ENCODE assay signal across 8 cellular contexts in the genomic region with DNA sequence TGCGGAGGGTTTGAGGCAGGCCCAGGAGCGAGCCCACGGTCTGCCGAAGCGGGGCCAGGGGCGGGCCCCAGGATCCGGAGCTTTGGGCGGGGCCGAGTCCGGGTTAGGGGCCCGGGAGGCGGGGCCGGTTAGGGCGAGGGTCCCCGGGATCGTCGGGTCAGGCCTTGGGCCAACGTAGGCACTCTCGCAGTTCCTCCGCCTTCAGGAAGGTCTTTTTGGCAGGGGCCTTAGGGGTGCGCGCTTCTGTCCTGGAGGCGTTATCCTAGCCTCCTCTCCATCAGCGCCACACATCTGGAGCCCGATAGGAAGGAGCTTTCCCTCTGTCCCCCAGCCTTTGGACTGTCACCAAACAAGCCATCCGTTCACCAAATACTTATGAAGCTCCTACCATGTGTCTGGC.
DNase-seq lines count a peak whose midpoint lies in the region; ATAC-seq and TF ChIP-seq lines count a peak whose summit lies in the region.
"Not testable (repeated sequence)": the region's sequence is repeated elsewhere in the genome, so short reads cannot be mapped to it uniquely, and the experiment has no call there.

No MANE protein-coding gene starts in this region.

- CTCF ChIA-PET in AG04449 (lab: Yijun Ruan, JAX), result interaction anchor here (1.3 kb wide), 1 partner anchor 177 kb away, joined by 3 read pairs; no protein-coding TSS in a partner anchor
- CTCF ChIA-PET in activated CD4-positive, alpha-beta T cell treated with anti-CD3 and anti-CD28 coated beads, Interleukin-2, amount 10 ng/mL, durations not matched to agents 7 days and 5 days (lab: Charles Lee), result interaction anchor here (1.0 to 1.2 kb wide), 2 partner anchors 108 to 455 kb away, joined by 3 read pairs; no protein-coding TSS in a partner anchor

- POLR2A ChIA-PET in AG04449 (lab: Yijun Ruan, JAX); activated CD4-positive, alpha-beta T cell treated with anti-CD3 and anti-CD28 coated beads, Interleukin-2, amount 10 ng/mL, durations not matched to agents 7 days and 5 days (lab: Charles Lee): not testable (repeated sequence)

- not testable (repeated sequence) for H3F3A ChIP-seq in GM23248 (ENCODE audit: insufficient read depth)

- H3K9me2 ChIP-seq in GM23248 (ENCODE audit: insufficient read depth), result not testable (repeated sequence)

- H3K27ac ChIP-seq in GM23248, result not testable (repeated sequence)
- peak overlapping the region; percentile 74 to 82 for H3K27ac ChIP-seq in right atrium auricular region

- H3K4me1 Mint-ChIP-seq in activated CD4-positive, alpha-beta T cell treated with anti-CD3 and anti-CD28 coated beads, Interleukin-2, amount 10 ng/mL, durations not matched to agents 7 days and 5 days, result peaks cover 12% of the 10 kb centered on the region
- not testable (repeated sequence) for H3K4me1 Mint-ChIP-seq in central memory CD8-positive, alpha-beta T cell

- TF ChIP-seq CTCF in AG04449 (IDR thresholded peaks at IDR 0.05; ENCODE audit: insufficient read depth, low read length, missing control alignments); right atrium auricular region (IDR thresholded peaks at IDR 0.05): not testable (repeated sequence)

- H3K27ac Mint-ChIP-seq in activated CD4-positive, alpha-beta T cell treated with anti-CD3 and anti-CD28 coated beads, Interleukin-2, amount 10 ng/mL, durations not matched to agents 7 days and 5 days, result peak overlapping the region; percentile 52
- H3K27ac Mint-ChIP-seq in central memory CD8-positive, alpha-beta T cell (ENCODE audit: low read depth), result not testable (repeated sequence)

- DNase-seq in AG04449 (ENCODE audit: low read depth, low spot score); activated CD4-positive, alpha-beta T cell treated with anti-CD3 and anti-CD28 coated beads, Interleukin-2, amount 10 ng/mL, durations not matched to agents 7 days and 5 days; central memory CD8-positive, alpha-beta T cell (ENCODE audit: low spot score in 2 of 2): not testable (repeated sequence)
- peak; percentile 17 for DNase-seq in GM23248
- peak; percentile 16 for DNase-seq in NCI-H460 (ENCODE audit: extremely low read depth, low read depth)
- peak; percentile 60 for DNase-seq in right atrium auricular region (ENCODE audit: low spot score)

- H3K9me3 ChIP-seq in GM23248 (ENCODE audit: low read depth); right atrium auricular region; mucosa of stomach (ENCODE audit: control insufficient read depth, low read length); skeletal muscle satellite cell (replicated peaks; ENCODE audit: low read length): not testable (repeated sequence)

- not testable (repeated sequence) for H3K36me3 ChIP-seq in GM23248 (ENCODE audit: low read depth); right atrium auricular region; mucosa of stomach (ENCODE audit: control insufficient read depth, insufficient read depth, low read length); skeletal muscle satellite cell (ENCODE audit: insufficient read depth, low read length)

- H4K20me1 ChIP-seq in GM23248 (ENCODE audit: insufficient read depth), result not testable (repeated sequence)

- not testable (repeated sequence) for H3K4me2 ChIP-seq in GM23248 (ENCODE audit: unreplicated experiment)
- H3K4me2 ChIP-seq in skeletal muscle satellite cell (ENCODE audit: low read length), result peak overlapping the region; percentile 87

- not testable (repeated sequence) for ATAC-seq in central memory CD8-positive, alpha-beta T cell (replicated peaks; ENCODE audit: extremely low read depth, poor library complexity, severe bottlenecking)

- peak overlapping the region; percentile 58 for H2AFZ ChIP-seq in GM23248

- H3K79me2 ChIP-seq in GM23248 (ENCODE audit: insufficient read depth), result not testable (repeated sequence)

- H3K4me1 ChIP-seq in GM23248 (ENCODE audit: insufficient read depth); right atrium auricular region; mucosa of stomach (ENCODE audit: control insufficient read depth, insufficient read depth, low read length); skeletal muscle satellite cell (ENCODE audit: control insufficient read depth, insufficient read depth, low read length): not testable (repeated sequence)

- not testable (repeated sequence) for H3K36me3 Mint-ChIP-seq in activated CD4-positive, alpha-beta T cell treated with anti-CD3 and anti-CD28 coated beads, Interleukin-2, amount 10 ng/mL, durations not matched to agents 7 days and 5 days (ENCODE audit: low read depth); central memory CD8-positive, alpha-beta T cell (ENCODE audit: insufficient read depth)

- 2 to 3% methylated on average over 14 to 17 of the region's 26 CpGs for WGBS in GM23248 (ENCODE audit: low coverage in 1 of 2, low lambda C conversion rate in 2 of 2, missing lambda C conversion rate in 2 of 2), 2 experiments

- H3K4me3 Mint-ChIP-seq in activated CD4-positive, alpha-beta T cell treated with anti-CD3 and anti-CD28 coated beads, Interleukin-2, amount 10 ng/mL, durations not matched to agents 7 days and 5 days, result peak overlapping the region; percentile 86
- H3K4me3 Mint-ChIP-seq in central memory CD8-positive, alpha-beta T cell, result peak overlapping the region; percentile 87

- H3K4me3 ChIP-seq in AG04449 (ENCODE audit: low read depth, low read length) (peak overlapping the region; percentile 60), GM23248 (peak overlapping the region; percentile 69), right atrium auricular region (peak overlapping the region; percentile 51 to 81), skeletal muscle satellite cell (ENCODE audit: low read length) (peak overlapping the region; percentile 72)
- not testable (repeated sequence) for H3K4me3 ChIP-seq in mucosa of stomach (ENCODE audit: low read length)

- H3K9ac ChIP-seq in GM23248 (peak overlapping the region; percentile 74; the same call in 1 of the 2 replicates), mucosa of stomach (ENCODE audit: low read length) (peak overlapping the region; percentile 61)
- H3K9ac ChIP-seq in skeletal muscle satellite cell (ENCODE audit: low read depth, low read length), result not testable (repeated sequence)

- H3K9me3 Mint-ChIP-seq in activated CD4-positive, alpha-beta T cell treated with anti-CD3 and anti-CD28 coated beads, Interleukin-2, amount 10 ng/mL, durations not matched to agents 7 days and 5 days; central memory CD8-positive, alpha-beta T cell: not testable (repeated sequence)

- peaks cover 12% of the 10 kb centered on the region for H3K27me3 Mint-ChIP-seq in activated CD4-positive, alpha-beta T cell treated with anti-CD3 and anti-CD28 coated beads, Interleukin-2, amount 10 ng/mL, durations not matched to agents 7 days and 5 days
- not testable (repeated sequence) for H3K27me3 Mint-ChIP-seq in central memory CD8-positive, alpha-beta T cell

- in situ Hi-C loops in GM23248 (cut with MboI), result not testable (repeated sequence)

- H3K27me3 ChIP-seq in GM23248 (replicated peaks; ENCODE audit: insufficient read depth); right atrium auricular region; mucosa of stomach (ENCODE audit: control insufficient read depth, insufficient read depth, low read length); skeletal muscle satellite cell (ENCODE audit: control insufficient read depth, insufficient read depth, low read length): not testable (repeated sequence)
